In the genomic region with DNA sequence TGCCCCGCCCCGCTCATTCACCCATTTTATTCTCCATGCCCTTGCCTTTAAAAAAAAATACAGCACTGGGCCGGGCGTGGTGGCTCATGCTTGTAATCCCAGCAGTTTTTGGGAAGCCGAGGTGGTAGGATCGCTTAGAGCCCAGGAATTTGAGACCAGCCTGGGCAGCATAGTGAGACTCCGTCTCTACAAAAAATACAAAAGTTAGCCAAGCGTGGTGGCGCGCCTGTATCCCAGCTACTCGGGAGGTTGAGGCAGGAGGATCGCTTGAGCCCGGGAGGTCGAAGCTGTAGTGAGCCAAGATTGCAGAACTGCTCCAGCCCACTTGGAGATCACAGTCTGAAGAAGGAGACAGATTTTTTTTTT, we compare ENCODE assay signal across 8 cellular contexts. TPM values are rescaled to one million over a fixed set of nuclear protein-coding genes. Genes with fewer than 3 reads are reported as not detected.
DNase-seq lines count a peak whose midpoint lies in the region; ATAC-seq and TF ChIP-seq lines count a peak whose summit lies in the region.

No MANE protein-coding gene starts in this region.

- TF ChIP-seq POLR2A in ovary (IDR thresholded peaks at IDR 0.05): no peak

- peaks cover 7% of the 10 kb centered on the region; the same call in 1 of the 2 replicates for H3K27me3 ChIP-seq in BE2C
- no peaks in the 10 kb centered on the region for H3K27me3 ChIP-seq in MG63
- H3K27me3 ChIP-seq in ovary: no peaks in the 10 kb centered on the region

- no peak overlapping the region for H3K27ac ChIP-seq in ovary

- H3K9me3 Mint-ChIP-seq in endothelial cell (ENCODE audit: unreplicated experiment): no peaks in the 10 kb centered on the region

- no peaks in the 10 kb centered on the region for H3K4me1 ChIP-seq in BE2C
- H3K4me1 ChIP-seq in ovary (ENCODE audit: insufficient read depth): peaks cover 5% of the 10 kb centered on the region

- peak overlapping the region; percentile 99 for H3K4me3 Mint-ChIP-seq in endothelial cell (ENCODE audit: unreplicated experiment)

- H3K27me3 Mint-ChIP-seq in endothelial cell (ENCODE audit: unreplicated experiment): no peaks in the 10 kb centered on the region

- no peak for ATAC-seq in HG03378 (IDR thresholded peaks at IDR 0.05; ENCODE audit: unreplicated experiment)

- H3K4me1 Mint-ChIP-seq in endothelial cell (ENCODE audit: unreplicated experiment): no peaks in the 10 kb centered on the region

- WGBS in ovary, 3 donors: 48 to 56% (median 52%) methylated on average over 14 of the region's 14 CpGs

- TF ChIP-seq EP300 in ovary (IDR thresholded peaks at IDR 0.05): no peak

- no peaks in the 10 kb centered on the region for H3K36me3 Mint-ChIP-seq in endothelial cell (ENCODE audit: low read depth, unreplicated experiment)

- no peak for TF ChIP-seq CTCF in BE2C (IDR thresholded peaks at IDR 0.05; ENCODE audit: low read depth, low read length)
- TF ChIP-seq CTCF in endothelial cell (IDR thresholded peaks at IDR 0.05; ENCODE audit: unreplicated experiment): no peak
- no peak for TF ChIP-seq CTCF in ovary (IDR thresholded peaks at IDR 0.05)

- DNase-seq in BE2C: no peak
- DNase-seq in MG63: no peak
- DNase-seq in endothelial cell (ENCODE audit: low spot score): no peak
- no peak for DNase-seq in ovary
- DNase-seq in NCI-H1436 treated with DMSO at 0.1 percent for 48 hours (lab: John Stamatoyannopoulos, UW): no peak
- DNase-seq in EL: no peak
- DNase-seq in NCI-H510A treated with DMSO at 0.1 percent for 48 hours (lab: John Stamatoyannopoulos, UW): no peak

- H3K36me3 ChIP-seq in BE2C: no peaks in the 10 kb centered on the region
- no peaks in the 10 kb centered on the region for H3K36me3 ChIP-seq in MG63
- H3K36me3 ChIP-seq in ovary: no peaks in the 10 kb centered on the region

- peak overlapping the region; percentile 67 for H3K4me3 ChIP-seq in BE2C (ENCODE audit: low read depth, low read length)
- peak overlapping the region; percentile 51 for H3K4me3 ChIP-seq in MG63
- H3K4me3 ChIP-seq in ovary: peak overlapping the region; percentile 84

- H3K9me3 ChIP-seq in BE2C (no peaks in the 10 kb centered on the region), MG63 (no peaks in the 10 kb centered on the region), ovary (no peaks in the 10 kb centered on the region)

- intact Hi-C loops in ovary (cut with DNase I): no loop called here

- no peak overlapping the region for H3K27ac Mint-ChIP-seq in endothelial cell (ENCODE audit: unreplicated experiment)

RNA-seq across cellular contexts. Expression of a gene that starts 0.4 kb away (rescaled TPM):
- polyA plus RNA-seq in BE2C (2012; ENCODE audit: insufficient read depth, insufficient read length, low read depth): not detected
- not detected in 2 replicates for total RNA-seq in MG63 (2014; rRNA removed; shearing (Covaris generic); ENCODE audit: low replicate concordance)
- total RNA-seq in endothelial cell (ENCODE audit: unreplicated experiment) (0.46 TPM), ovary (1 to 10 TPM in 2 of 7 donors, under 1 TPM in 5; 0.12 to 2.1 (median 0.82) TPM)
- 1 to 10 TPM in 1 of 2 donors, under 1 TPM in 1; 0.15 to 1.5 TPM for polyA plus RNA-seq in ovary
